In genomic region chrX:84322083-84322827, GRCh38 we compare ENCODE assay signal across 22 cellular contexts.
DNase-seq lines count a peak whose midpoint lies in the region; ATAC-seq and TF ChIP-seq lines count a peak whose summit lies in the region.
"Had no signal": no experiment of that assay in that cellular context is flagged by ENCODE, and none has a peak within 500 bp of the region (broad histone marks: within the 10 kb centered on the region; RNA-seq: fewer than 3 reads in every experiment).

No MANE protein-coding gene starts in this region.

- H3K27ac ChIP-seq in OCI-LY3 (ENCODE audit: low read length), result no peak overlapping the region
- H3K27ac ChIP-seq: BLaER1 had no signal

- no peaks in the 10 kb centered on the region for H3K36me3 ChIP-seq in OCI-LY3 (replicated peaks; ENCODE audit: low read depth, low read length)
- H3K36me3 ChIP-seq: BLaER1, MG63 had no signal

- H3K4me1 ChIP-seq in OCI-LY3 (ENCODE audit: low read length), result peaks cover 31% of the 10 kb centered on the region
- H3K4me1 ChIP-seq: BLaER1 had no signal

- ATAC-seq in HG02610 (IDR thresholded peaks at IDR 0.05; ENCODE audit: unreplicated experiment) (peak; percentile 96), HG02884 (IDR thresholded peaks at IDR 0.05; ENCODE audit: unreplicated experiment) (peak; percentile 65), T-helper 17 cell (no peak)
- ATAC-seq: K562, Panc1, T-cell had no signal

- DNase-seq in DMS 273 (lab: John Stamatoyannopoulos, UW; ENCODE audit: unreplicated experiment) (no peak), T-helper 17 cell (no peak), NCI-H526 treated with DMSO at 0.1 percent for 48 hours (lab: John Stamatoyannopoulos, UW) (no peak)
- DNase-seq in activated CD8-positive, alpha-beta memory T cell treated with anti-CD3 and anti-CD28 coated beads, Interleukin-2, amount 50 U/mL, for 4 hours, result no peak
- DNase-seq: CD4-positive, alpha-beta T cell; COR-L47; DND-41; H7; MG63; NCI-H1417 treated with DMSO at 0.1 percent for 48 hours; NCI-H187; NCI-H446; NK-92 treated with Interleukin-12 subunit alpha and Interleukin-12 subunit beta, amount 100 ng/mL, for 24 hours; SIG-M5; SK-N-SH; T-cell had no signal

- H3K4me1 Mint-ChIP-seq in T-helper 17 cell, result no peaks in the 10 kb centered on the region
- H3K4me1 Mint-ChIP-seq: T-cell had no signal

- H3K27me3 ChIP-seq in OCI-LY3 (ENCODE audit: low read depth, low read length), result no peaks in the 10 kb centered on the region
- H3K27me3 ChIP-seq: MG63 had no signal

- H3K9me3 ChIP-seq in OCI-LY3 (ENCODE audit: insufficient read depth, low read length) (no peaks in the 10 kb centered on the region), T-helper 17 cell (ENCODE audit: control insufficient read depth, low read length, poor library complexity, severe bottlenecking) (no peaks in the 10 kb centered on the region)
- H3K9me3 ChIP-seq: BLaER1, MG63, SK-N-SH had no signal

- H3K79me2 ChIP-seq in OCI-LY3 (ENCODE audit: low read length), result no peaks in the 10 kb centered on the region

- no peak for TF ChIP-seq CTCF in OCI-LY3 (IDR thresholded peaks at IDR 0.05; ENCODE audit: low read depth, low read length)

- no peak overlapping the region for H2AFZ ChIP-seq in OCI-LY3 (ENCODE audit: low read depth, low read length)

- no peak overlapping the region for H3K4me3 ChIP-seq in OCI-LY3 (ENCODE audit: low read length)
- H3K4me3 ChIP-seq: BLaER1, K562, MG63 had no signal

- no peak overlapping the region for H3K4me3 Mint-ChIP-seq in T-helper 17 cell
- H3K4me3 Mint-ChIP-seq: CD4-positive, alpha-beta T cell; T-cell had no signal

- H3K27me3 Mint-ChIP-seq in T-helper 17 cell, result no peaks in the 10 kb centered on the region
- H3K27me3 Mint-ChIP-seq: CD4-positive, alpha-beta T cell; T-cell had no signal

- peak overlapping the region; percentile 34; the same call in 1 of the 2 replicates for H3K4me2 ChIP-seq in OCI-LY3 (ENCODE audit: low read length)
- H3K4me2 ChIP-seq: BLaER1, SK-N-SH had no signal

- no peaks in the 10 kb centered on the region for H4K20me1 ChIP-seq in OCI-LY3 (ENCODE audit: insufficient read depth, low read length)
- H4K20me1 ChIP-seq: BLaER1 had no signal

- no peak overlapping the region for H3K9ac ChIP-seq in OCI-LY3 (ENCODE audit: low read length)
- H3K9ac ChIP-seq: BLaER1, SK-N-SH had no signal

- H3K36me3 Mint-ChIP-seq in T-helper 17 cell (ENCODE audit: low read depth), result no peaks in the 10 kb centered on the region
- H3K36me3 Mint-ChIP-seq: T-cell had no signal

- no peak overlapping the region for H3K27ac Mint-ChIP-seq in T-helper 17 cell
- H3K27ac Mint-ChIP-seq: CD4-positive, alpha-beta T cell; T-cell had no signal
